In genomic region chr11:116261616-116262015, GRCh38 we compare ENCODE assay signal across 23 cellular contexts.
DNase-seq lines count a peak whose midpoint lies in the region; ATAC-seq and TF ChIP-seq lines count a peak whose summit lies in the region.
"Had no signal": no experiment of that assay in that cellular context is flagged by ENCODE, and none has a peak within 500 bp of the region (broad histone marks: within the 10 kb centered on the region; RNA-seq: fewer than 3 reads in every experiment).

No MANE protein-coding gene starts in this region.

- H3K9me3 Mint-ChIP-seq in activated CD4-positive, alpha-beta T cell treated with anti-CD3 and anti-CD28 coated beads, Interleukin-2, amount 10 ng/mL, durations not matched to agents 7 days and 5 days: no peaks in the 10 kb centered on the region
- peaks cover 5% of the 10 kb centered on the region for H3K9me3 Mint-ChIP-seq in glutamatergic neuron (ENCODE audit: unreplicated experiment)
- no peaks in the 10 kb centered on the region for H3K9me3 Mint-ChIP-seq in neural progenitor cell
- H3K9me3 Mint-ChIP-seq: CD4-positive, alpha-beta T cell had no signal

- H3K4me3 ChIP-seq in neural progenitor cell: no peak overlapping the region
- H3K4me3 ChIP-seq: A549; BLaER1 treated with 17β-estradiol and CSF1 and Interleukin-3, amounts not matched to agents 10 nM and 100 nM; GM23248 had no signal

- no peaks in the 10 kb centered on the region for H3K9me3 ChIP-seq in neural progenitor cell (ENCODE audit: low read depth)
- no peaks in the 10 kb centered on the region for H3K9me3 ChIP-seq in T-helper 17 cell (ENCODE audit: control insufficient read depth, low read length, poor library complexity, severe bottlenecking)
- H3K9me3 ChIP-seq: A549; BE2C; BLaER1 treated with 17β-estradiol and CSF1 and Interleukin-3, amounts not matched to agents 10 nM and 100 nM; Caco-2 had no signal

- H4K20me1 ChIP-seq in neural progenitor cell (ENCODE audit: low read depth): no peaks in the 10 kb centered on the region
- H4K20me1 ChIP-seq: BLaER1 treated with 17β-estradiol and CSF1 and Interleukin-3, amounts not matched to agents 10 nM and 100 nM had no signal

- no peaks in the 10 kb centered on the region for H3K36me3 Mint-ChIP-seq in activated CD4-positive, alpha-beta T cell treated with anti-CD3 and anti-CD28 coated beads, Interleukin-2, amount 10 ng/mL, durations not matched to agents 7 days and 5 days (ENCODE audit: low read depth)
- H3K36me3 Mint-ChIP-seq in glutamatergic neuron (ENCODE audit: unreplicated experiment) (no peaks in the 10 kb centered on the region), neural progenitor cell (no peaks in the 10 kb centered on the region), T-helper 17 cell (ENCODE audit: low read depth) (peaks cover 2% of the 10 kb centered on the region)
- H3K36me3 Mint-ChIP-seq: CD14-positive monocyte had no signal

- no peak overlapping the region for H3K9ac ChIP-seq in neural progenitor cell
- H3K9ac ChIP-seq: BLaER1 treated with 17β-estradiol and CSF1 and Interleukin-3, amounts not matched to agents 10 nM and 100 nM; GM23248 had no signal

- no peaks in the 10 kb centered on the region for H3K27me3 Mint-ChIP-seq in activated CD4-positive, alpha-beta T cell treated with anti-CD3 and anti-CD28 coated beads, Interleukin-2, amount 10 ng/mL, durations not matched to agents 7 days and 5 days
- H3K27me3 Mint-ChIP-seq in glutamatergic neuron (ENCODE audit: unreplicated experiment) (peaks cover 5% of the 10 kb centered on the region), neural progenitor cell (ENCODE audit: insufficient read depth, low read depth) (peaks cover 10% of the 10 kb centered on the region), T-helper 17 cell (peaks cover 49% of the 10 kb centered on the region)

- no peaks in the 10 kb centered on the region for H3K27me3 ChIP-seq in neural progenitor cell
- H3K27me3 ChIP-seq: BE2C; BLaER1 treated with 17β-estradiol and CSF1 and Interleukin-3, amounts not matched to agents 10 nM and 100 nM had no signal

- H2AFZ ChIP-seq in neural progenitor cell (replicated peaks): no peak overlapping the region
- H2AFZ ChIP-seq: GM23248 had no signal

- H3K4me2 ChIP-seq in neural progenitor cell: no peak overlapping the region
- H3K4me2 ChIP-seq: A549; BLaER1 treated with 17β-estradiol and CSF1 and Interleukin-3, amounts not matched to agents 10 nM and 100 nM had no signal

- H3K4me1 Mint-ChIP-seq in activated CD4-positive, alpha-beta T cell treated with anti-CD3 and anti-CD28 coated beads, Interleukin-2, amount 10 ng/mL, durations not matched to agents 7 days and 5 days: no peaks in the 10 kb centered on the region
- H3K4me1 Mint-ChIP-seq in glutamatergic neuron (ENCODE audit: low read depth, unreplicated experiment) (peaks cover 31% of the 10 kb centered on the region), neural progenitor cell (peaks cover 51% of the 10 kb centered on the region), T-helper 17 cell (peaks cover 2% of the 10 kb centered on the region)
- H3K4me1 Mint-ChIP-seq: CD14-positive monocyte had no signal

- H3F3A ChIP-seq in neural progenitor cell (ENCODE audit: low read depth): peaks cover 16% of the 10 kb centered on the region

- TF ChIP-seq CTCF in glutamatergic neuron (IDR thresholded peaks at IDR 0.05; ENCODE audit: partially characterized antibody, unreplicated experiment): no peak
- TF ChIP-seq CTCF in neural progenitor cell (IDR thresholded peaks at IDR 0.05): no peak

- DNase-seq in activated CD4-positive, alpha-beta T cell treated with anti-CD3 and anti-CD28 coated beads, Interleukin-2, amount 10 ng/mL, durations not matched to agents 7 days and 5 days: no peak
- DNase-seq in activated CD4-positive, alpha-beta T cell treated with anti-CD3 and anti-CD28 coated beads, Interleukin-2, amount 50 U/mL, for 4 hours: no peak
- DNase-seq in NCI-H82 (lab: John Stamatoyannopoulos, UW) (peak; percentile 96), glutamatergic neuron (no peak), neural progenitor cell (ENCODE audit: low spot score) (no peak), T-helper 17 cell (no peak), NCI-H2196 (lab: John Stamatoyannopoulos, UW; ENCODE audit: unreplicated experiment) (no peak)
- DNase-seq: 8988T; ACHN; AML-193; BE2C; Caco-2; CD4-positive, alpha-beta T cell; DMS53; DMS79 treated with DMSO at 0.1 percent for 48 hours; GF-D8; GM23248; H7; HCEC 1CT had no signal

- peak overlapping the region; percentile 20 for H3K27ac Mint-ChIP-seq in activated CD4-positive, alpha-beta T cell treated with anti-CD3 and anti-CD28 coated beads, Interleukin-2, amount 10 ng/mL, durations not matched to agents 7 days and 5 days
- H3K27ac Mint-ChIP-seq in glutamatergic neuron (ENCODE audit: unreplicated experiment) (peak overlapping the region; percentile 60), neural progenitor cell (peak overlapping the region; percentile 35), T-helper 17 cell (no peak overlapping the region)
- H3K27ac Mint-ChIP-seq: CD14-positive monocyte; CD4-positive, alpha-beta T cell had no signal

- no peaks in the 10 kb centered on the region for H3K79me2 ChIP-seq in neural progenitor cell (ENCODE audit: low read depth)

- ATAC-seq in HG03469 (IDR thresholded peaks at IDR 0.05; ENCODE audit: unreplicated experiment) (no peak), T-helper 17 cell (no peak)
- ATAC-seq: A549 had no signal

- CTCF ChIA-PET in activated CD4-positive, alpha-beta T cell treated with anti-CD3 and anti-CD28 coated beads, Interleukin-2, amount 10 ng/mL, durations not matched to agents 7 days and 5 days (lab: Charles Lee): no interaction called here

- peaks cover 21% of the 10 kb centered on the region for H3K4me1 ChIP-seq in neural progenitor cell
- H3K4me1 ChIP-seq: A549; BE2C; BLaER1 treated with 17β-estradiol and CSF1 and Interleukin-3, amounts not matched to agents 10 nM and 100 nM; Caco-2 had no signal

- H3K27ac ChIP-seq in neural progenitor cell: no peak overlapping the region
- H3K27ac ChIP-seq: A549; BLaER1 treated with 17β-estradiol and CSF1 and Interleukin-3, amounts not matched to agents 10 nM and 100 nM; GM23248 had no signal

- H3K4me3 Mint-ChIP-seq in activated CD4-positive, alpha-beta T cell treated with anti-CD3 and anti-CD28 coated beads, Interleukin-2, amount 10 ng/mL, durations not matched to agents 7 days and 5 days: no peak overlapping the region
- peak overlapping the region; percentile 64 for H3K4me3 Mint-ChIP-seq in glutamatergic neuron (ENCODE audit: unreplicated experiment)
- no peak overlapping the region for H3K4me3 Mint-ChIP-seq in neural progenitor cell
- H3K4me3 Mint-ChIP-seq in T-helper 17 cell: no peak overlapping the region
- H3K4me3 Mint-ChIP-seq: CD14-positive monocyte; CD4-positive, alpha-beta T cell had no signal

- no peaks in the 10 kb centered on the region for H3K36me3 ChIP-seq in neural progenitor cell
- H3K36me3 ChIP-seq: BE2C; BLaER1 treated with 17β-estradiol and CSF1 and Interleukin-3, amounts not matched to agents 10 nM and 100 nM had no signal

- POLR2A ChIA-PET in activated CD4-positive, alpha-beta T cell treated with anti-CD3 and anti-CD28 coated beads, Interleukin-2, amount 10 ng/mL, durations not matched to agents 7 days and 5 days (lab: Charles Lee): no interaction called here
